ENCODE assay signal across 1 cellular context in the genomic region with DNA sequence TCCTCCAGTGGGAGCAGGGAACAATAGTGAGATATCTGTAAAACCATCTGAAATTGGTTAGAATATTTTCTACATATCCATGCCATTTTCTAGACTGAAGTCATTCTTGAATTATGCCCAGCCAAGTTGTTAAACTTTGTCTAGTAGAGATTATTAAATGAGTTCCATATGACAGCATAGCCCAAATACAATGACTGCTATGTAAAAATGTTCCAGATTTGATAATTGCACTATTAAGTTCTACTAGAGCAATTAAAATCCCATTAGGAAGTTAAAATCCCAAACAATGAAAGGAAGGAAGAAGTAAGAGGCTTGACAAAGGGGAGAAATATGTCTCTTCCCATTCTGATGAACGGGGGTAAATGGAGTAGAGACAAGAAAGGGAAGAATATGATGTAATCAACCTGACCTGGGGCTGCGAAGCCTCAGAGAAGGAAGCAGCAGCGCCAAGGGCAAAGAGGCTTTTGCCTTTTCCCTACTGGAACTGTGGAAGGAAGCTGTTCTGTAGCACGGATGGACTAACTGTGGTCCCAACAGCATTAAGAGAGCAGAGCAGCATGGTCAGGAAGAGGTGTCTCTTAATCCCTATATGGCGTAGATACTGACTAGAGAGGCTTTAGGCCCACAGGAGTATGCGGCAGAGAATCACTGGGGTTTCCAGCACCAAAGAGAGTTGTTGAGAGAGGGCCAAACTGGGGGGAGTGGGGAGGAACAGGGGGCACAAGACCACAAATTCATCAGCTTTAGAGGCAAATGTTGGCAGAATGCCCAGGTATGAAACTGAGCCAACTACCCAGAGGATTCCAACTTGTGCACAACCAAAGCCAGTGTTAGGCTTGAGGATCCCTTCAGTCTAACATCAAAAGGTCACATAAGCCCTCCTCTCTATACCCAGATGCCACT.
TF ChIP-seq lines count a peak whose summit lies in the region.

No MANE protein-coding gene starts in this region.

TF ChIP-seq in GM23338, 12 proteins besides CTCF, POLR2A, EP300 and RAD21:
- no peak for TF ChIP-seq NANOG (IDR thresholded peaks at IDR 0.05; ENCODE audit: borderline replicate concordance)
- no peak for TF ChIP-seq REST (IDR thresholded peaks at IDR 0.05; ENCODE audit: unreplicated experiment)
- no peak for TF ChIP-seq ETS1 (IDR thresholded peaks at IDR 0.05)
- no peak for TF ChIP-seq ZNF462 (CRISPR knock-in tag; IDR thresholded peaks at IDR 0.05)
- TF ChIP-seq STAT1 (IDR thresholded peaks at IDR 0.05; ENCODE audit: unreplicated experiment): no peak
- no peak for TF ChIP-seq JUNB (IDR thresholded peaks at IDR 0.05; ENCODE audit: unreplicated experiment)
- no peak for TF ChIP-seq CREB1 (CRISPR knock-in tag; IDR thresholded peaks at IDR 0.05; ENCODE audit: low read depth)
